8 cellular contexts compared by ENCODE assay signal in the genomic region with DNA sequence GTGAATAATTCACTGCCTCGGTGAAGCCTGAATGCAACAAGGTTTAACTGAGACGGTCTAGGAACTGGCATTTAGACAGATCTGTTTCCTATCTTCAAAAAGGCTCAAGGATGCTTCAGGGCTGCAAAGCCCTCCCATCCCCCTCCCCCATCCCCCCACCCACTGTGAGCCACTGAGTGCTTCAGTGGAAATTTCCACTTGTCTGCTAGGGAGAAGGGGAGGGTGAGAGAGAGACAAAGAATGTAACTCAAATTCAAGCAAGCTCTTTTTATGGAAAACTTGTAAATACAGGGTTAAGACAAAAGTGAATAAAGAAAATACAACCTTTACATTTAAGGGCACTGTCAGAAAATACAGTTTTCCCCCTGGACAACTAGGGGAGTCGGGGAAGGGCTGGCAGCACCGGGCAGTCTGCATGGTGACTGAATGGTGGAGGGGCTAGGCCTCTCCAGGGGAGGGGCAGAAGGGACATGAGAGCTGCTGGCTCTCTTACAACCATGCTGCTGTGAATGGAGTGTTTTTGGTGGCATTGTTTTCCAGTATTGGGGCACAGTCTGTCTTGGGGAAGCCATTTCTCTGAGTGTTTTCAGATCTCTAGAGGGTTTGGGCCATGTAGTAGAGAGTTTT. TPM values are rescaled to one million over a fixed set of nuclear protein-coding genes. Genes with fewer than 3 reads are reported as not detected.
DNase-seq lines count a peak whose midpoint lies in the region; ATAC-seq and TF ChIP-seq lines count a peak whose summit lies in the region.

No MANE protein-coding gene starts in this region.

- ATAC-seq in HG03095 (IDR thresholded peaks at IDR 0.05; ENCODE audit: unreplicated experiment) (no peak), GM21367 (IDR thresholded peaks at IDR 0.05; ENCODE audit: unreplicated experiment) (no peak)

- H3K27me3 ChIP-seq in adrenal gland: no peaks in the 10 kb centered on the region
- H3K27me3 ChIP-seq in suprapubic skin: no peaks in the 10 kb centered on the region

- TF ChIP-seq EP300 in suprapubic skin (IDR thresholded peaks at IDR 0.05): no peak

- TF ChIP-seq POLR2A in adrenal gland (IDR thresholded peaks at IDR 0.05) (no peak), suprapubic skin (IDR thresholded peaks at IDR 0.05) (no peak)

- H3K4me1 ChIP-seq in adrenal gland (replicated peaks in 1 of 2) (peaks cover 58 to 59% of the 10 kb centered on the region in 2 donors), suprapubic skin (peaks cover 50% of the 10 kb centered on the region)

- H3K36me3 ChIP-seq in adrenal gland (replicated peaks in 1 of 2): peaks cover 0 to 8% of the 10 kb centered on the region in 2 donors
- H3K36me3 ChIP-seq in suprapubic skin: peaks cover 14% of the 10 kb centered on the region

- 23 to 33% (median 31%) methylated on average over 4 of the region's 4 CpGs for WGBS in adrenal gland, 4 donors
- 79% methylated on average over 4 of the region's 4 CpGs for WGBS in suprapubic skin

- H3K27ac ChIP-seq in adrenal gland (peak overlapping the region; percentile 80 to 92 (median 90)), suprapubic skin (peak overlapping the region; percentile 50)

- H3K9me3 ChIP-seq in adrenal gland (replicated peaks in 1 of 3): no peaks in the 10 kb centered on the region
- no peaks in the 10 kb centered on the region for H3K9me3 ChIP-seq in suprapubic skin

- intact Hi-C loops in adrenal gland (cut with DNase I): loop anchor here in 1 of 2 donors (5.0 kb wide), 1 partner anchor 53 kb away; no protein-coding TSS in a partner anchor

- H3K4me3 ChIP-seq in adrenal gland (peak overlapping the region in 1 of 4 donors; percentile 30), suprapubic skin (no peak overlapping the region)

- TF ChIP-seq CTCF in adrenal gland (IDR thresholded peaks at IDR 0.05): no peak
- TF ChIP-seq CTCF in suprapubic skin (IDR thresholded peaks at IDR 0.05): no peak

- DNase-seq in NCI-H1417 (lab: John Stamatoyannopoulos, UW): peak; percentile 60 to 80 (median 78)
- DNase-seq in NCI-H1417 treated with DMSO at 0.1 percent for 48 hours (lab: John Stamatoyannopoulos, UW): no peak
- DNase-seq in adrenal gland: peak in 3 of 7 donors; percentile 30 to 35 (median 33)
- DNase-seq in islet precursor cell: peak; percentile 78
- no peak for DNase-seq in suprapubic skin (ENCODE audit: low spot score in 2 of 2)
- no peak for DNase-seq in NCI-H748 treated with DMSO at 0.1 percent for 48 hours (lab: John Stamatoyannopoulos, UW)

RNA-seq across cellular contexts. Expression of a gene that starts 56.7 kb away (rescaled TPM):
- total RNA-seq in adrenal gland: 100 to 1,000 TPM in 2 of 8 donors, 10 to 100 TPM in 6; 25.4 to 112 (median 79.4) TPM
- 100 to 1,000 TPM in 1 of 3 donors, 10 to 100 TPM in 2; 79.1 to 135 (median 98.5) TPM for polyA plus RNA-seq in adrenal gland
- 10 to 100 TPM; 39.3 to 56.7 (median 45.8) TPM for total RNA-seq in suprapubic skin

RNA-seq across cellular contexts. Expression of a gene that starts 56.7 kb away (rescaled TPM):
- total RNA-seq in adrenal gland (10 to 100 TPM; 14.6 to 63.9 (median 43.0) TPM), suprapubic skin (10 to 100 TPM; 35.8 to 58.1 (median 48.5) TPM)
- 1 to 10 TPM; 2.3 to 8.9 (median 4.7) TPM for polyA plus RNA-seq in adrenal gland

Comparison
In these comparisons a context has a peak if more than half of its experiments do, and no peak if none do; other contexts are left out.
1. DNase-seq: peak in NCI-H1417 (3 of 3) and islet precursor cell (single experiment); none in NCI-H1417 treated with DMSO at 0.1 percent for 48 hours (single experiment), suprapubic skin (0 of 2) and NCI-H748 treated with DMSO at 0.1 percent for 48 hours (single experiment).